Comparison of ENCODE assay signal across 8 cellular contexts in genomic region chr5:180070726-180071417, GRCh38. TPM values are rescaled to one million over a fixed set of nuclear protein-coding genes. Genes with fewer than 3 reads are reported as not detected.
DNase-seq lines count a peak whose midpoint lies in the region; ATAC-seq and TF ChIP-seq lines count a peak whose summit lies in the region.

No MANE protein-coding gene starts in this region.

- H3K4me3 ChIP-seq in LNCaP clone FGC (ENCODE audit: low read depth, low read length): peak overlapping the region; percentile 69
- H3K4me3 ChIP-seq in esophagus squamous epithelium: peak overlapping the region; percentile 68 to 95 (median 86)
- H3K4me3 ChIP-seq in mucosa of rectum (ENCODE audit: low read length in 2 of 2): peak overlapping the region; percentile 83 to 86
- H3K4me3 ChIP-seq in upper lobe of left lung: peak overlapping the region; percentile 69 to 98 (median 85)

- POLR2A ChIA-PET in activated B cell treated with CpG ODN at 0.5 μM for 24 hours (lab: Charles Lee): interaction anchor here (1.0 kb wide), 1 partner anchor 447 kb away, joined by 3 read pairs; no protein-coding TSS in a partner anchor

- TF ChIP-seq CTCF in LNCaP clone FGC (IDR thresholded peaks at IDR 0.05; ENCODE audit: control insufficient read depth, extremely low read depth, insufficient read depth) (no peak), activated B cell treated with CpG ODN at 0.5 μM for 24 hours (IDR thresholded peaks at IDR 0.05) (no peak), esophagus squamous epithelium (IDR thresholded peaks at IDR 0.05) (no peak), upper lobe of left lung (IDR thresholded peaks at IDR 0.05) (no peak)

- WGBS in esophagus squamous epithelium, 2 donors: 4 to 7% methylated on average over 10 to 19 of the region's 33 CpGs
- WGBS in upper lobe of left lung, 2 donors: 3% methylated on average over 26 to 29 of the region's 33 CpGs

- H3K9me3 Mint-ChIP-seq in activated B cell treated with CpG ODN at 0.5 μM for 24 hours: no peaks in the 10 kb centered on the region

- H3K4me1 Mint-ChIP-seq in activated B cell treated with CpG ODN at 0.5 μM for 24 hours: peaks cover 28% of the 10 kb centered on the region

- DNase-seq in NCI-H82 (lab: John Stamatoyannopoulos, UW): peak; percentile 43
- no peak for DNase-seq in NCI-H82 treated with DMSO at 0.1 percent for 48 hours (lab: John Stamatoyannopoulos, UW; ENCODE audit: unreplicated experiment)
- DNase-seq in LNCaP clone FGC (ENCODE audit: low read depth): no peak
- no peak for DNase-seq in activated B cell treated with CpG ODN at 0.5 μM for 24 hours
- DNase-seq in esophagus squamous epithelium (lab: John Stamatoyannopoulos, UW): no peak
- peak in 1 of 2 donors; percentile 56 for DNase-seq in upper lobe of left lung
- DNase-seq in activated gamma-delta T cell (lab: John Stamatoyannopoulos, UW): no peak

- no peaks in the 10 kb centered on the region for H3K36me3 Mint-ChIP-seq in activated B cell treated with CpG ODN at 0.5 μM for 24 hours (ENCODE audit: low read depth)

- peak overlapping the region; percentile 74 for H3K27ac Mint-ChIP-seq in activated B cell treated with CpG ODN at 0.5 μM for 24 hours

- H3K4me3 Mint-ChIP-seq in activated B cell treated with CpG ODN at 0.5 μM for 24 hours: peak overlapping the region; percentile 89

- peak overlapping the region; percentile 77 to 90 for H3K9ac ChIP-seq in mucosa of rectum (ENCODE audit: low read depth in 1 of 2, low read length in 2 of 2)

- H3K36me3 ChIP-seq in esophagus squamous epithelium (no peaks in the 10 kb centered on the region), mucosa of rectum (ENCODE audit: control insufficient read depth in 2 of 2, insufficient read depth in 2 of 2, low read length in 2 of 2) (no peaks in the 10 kb centered on the region), upper lobe of left lung (no peaks in the 10 kb centered on the region)

- H3K4me1 ChIP-seq in esophagus squamous epithelium: peaks cover 0 to 44% (median 7%) of the 10 kb centered on the region in 3 donors
- peaks cover 9 to 18% of the 10 kb centered on the region in 2 donors for H3K4me1 ChIP-seq in mucosa of rectum (ENCODE audit: control insufficient read depth in 2 of 2, insufficient read depth in 2 of 2, low read length in 2 of 2)
- H3K4me1 ChIP-seq in upper lobe of left lung: peaks cover 12 to 32% (median 20%) of the 10 kb centered on the region in 4 donors

- H3K9me3 ChIP-seq in esophagus squamous epithelium: no peaks in the 10 kb centered on the region
- no peaks in the 10 kb centered on the region for H3K9me3 ChIP-seq in mucosa of rectum (ENCODE audit: control insufficient read depth in 2 of 2, low read length in 2 of 2)
- no peaks in the 10 kb centered on the region for H3K9me3 ChIP-seq in upper lobe of left lung

- CTCF ChIA-PET in activated B cell treated with CpG ODN at 0.5 μM for 24 hours (lab: Charles Lee): no interaction called here

- no peak for TF ChIP-seq EP300 in upper lobe of left lung (IDR thresholded peaks at IDR 0.05)

- H3K27me3 ChIP-seq in esophagus squamous epithelium (no peaks in the 10 kb centered on the region), mucosa of rectum (ENCODE audit: control insufficient read depth in 2 of 2, insufficient read depth in 2 of 2, low read length in 2 of 2) (no peaks in the 10 kb centered on the region), upper lobe of left lung (no peaks in the 10 kb centered on the region)

- ATAC-seq in activated B cell treated with CpG ODN at 0.5 μM for 24 hours (ENCODE audit: low read depth): peak; percentile 5
- peak; percentile 47 to 65 for ATAC-seq in upper lobe of left lung (ENCODE audit: low FRiP score in 2 of 2)

- intact Hi-C loops in activated B cell treated with CpG ODN at 0.5 μM for 24 hours (cut with micrococcal nuclease): loop anchor here (1.0 to 5.0 kb wide), 8 partner anchors 100 to 1444 kb away; partner anchors contain the start of genes CANX, CLK4, CNOT6 and MAPK9
- intact Hi-C loops in esophagus squamous epithelium (cut with DNase I): no loop called here

- H3K27ac ChIP-seq in esophagus squamous epithelium (peak overlapping the region; percentile 90 to 98 (median 94)), mucosa of rectum (ENCODE audit: low read depth in 2 of 2, low read length in 2 of 2) (peak overlapping the region; percentile 77 to 99), upper lobe of left lung (peak overlapping the region; percentile 94 to 99 (median 96))

- TF ChIP-seq POLR2A in esophagus squamous epithelium (IDR thresholded peaks at IDR 0.05) (no peak), upper lobe of left lung (IDR thresholded peaks at IDR 0.05) (no peak)

- peaks cover 2% of the 10 kb centered on the region for H3K27me3 Mint-ChIP-seq in activated B cell treated with CpG ODN at 0.5 μM for 24 hours

RNA-seq across cellular contexts. Expression of gene RNF130, which starts 0.7 kb away (rescaled TPM):
- total RNA-seq in activated B cell treated with CpG ODN at 0.5 μM for 24 hours: 17.6 and 18.5 TPM in 2 replicates
- total RNA-seq in esophagus squamous epithelium: 10 to 100 TPM in 3 of 4 donors, 1 to 10 TPM in 1; 9.1 to 54.6 (median 19.1) TPM
- 100 to 1,000 TPM in 3 of 6 donors, 10 to 100 TPM in 3; 54.5 to 137 (median 98.2) TPM for total RNA-seq in upper lobe of left lung
